Comparison of ENCODE assay signal across 16 cellular contexts in genomic region chr22:32618461-32619140, GRCh38.
DNase-seq lines count a peak whose midpoint lies in the region; ATAC-seq and TF ChIP-seq lines count a peak whose summit lies in the region.
"Had no signal": no experiment of that assay in that cellular context is flagged by ENCODE, and none has a peak within 500 bp of the region (broad histone marks: within the 10 kb centered on the region; RNA-seq: fewer than 3 reads in every experiment).

No MANE protein-coding gene starts in this region.

- H3K9me3 Mint-ChIP-seq in CD14-positive monocyte, result peaks cover 0 to 5% (median 3%) of the 10 kb centered on the region in 7 donors

- TF ChIP-seq POLR2A in heart left ventricle (IDR thresholded peaks at IDR 0.05), result no peak

- H3K4me1 Mint-ChIP-seq in CD14-positive monocyte, result no peaks in the 10 kb centered on the region
- H3K4me1 Mint-ChIP-seq: activated CD8-positive, alpha-beta memory T cell treated with anti-CD3 and anti-CD28 coated beads, Interleukin-2, amount 10 ng/mL, durations not matched to agents 7 days and 5 days had no signal

- H3K4me3 ChIP-seq in adipocyte (ENCODE audit: low read length) (no peak overlapping the region), heart left ventricle (no peak overlapping the region)
- H3K4me3 ChIP-seq: cardiac muscle cell had no signal

- POLR2A ChIA-PET in HEK293T (lab: Yijun Ruan, JAX), result no interaction called here

- intact Hi-C loops in heart left ventricle (cut with DNase I), result loop anchor here in 4 of 10 donors (1.0 to 5.0 kb wide), 5 partner anchors 46 to 84 kb away; no protein-coding TSS in a partner anchor
- intact Hi-C loops in CD14-positive monocyte (cut with micrococcal nuclease), result no loop called here

- TF ChIP-seq CTCF in heart left ventricle (IDR thresholded peaks at IDR 0.05) (no peak), CD14-positive monocyte (IDR thresholded peaks at IDR 0.05) (no peak)

- H3K9ac ChIP-seq in adipocyte (ENCODE audit: low read length), result peak overlapping the region; percentile 81

- ATAC-seq in heart left ventricle (peak; percentile 29 to 70 (median 54)), GM18873 (IDR thresholded peaks at IDR 0.05; ENCODE audit: low FRiP score, unreplicated experiment) (no peak)
- ATAC-seq: activated CD8-positive, alpha-beta memory T cell treated with anti-CD3 and anti-CD28 coated beads, Interleukin-2, amount 10 ng/mL, durations not matched to agents 7 days and 5 days had no signal

- peaks cover 0 to 3% (median 3%) of the 10 kb centered on the region in 3 donors for H3K27me3 Mint-ChIP-seq in CD14-positive monocyte (ENCODE audit: low read depth in 3 of 3)

- no peak overlapping the region for H3K4me3 Mint-ChIP-seq in CD14-positive monocyte
- H3K4me3 Mint-ChIP-seq: activated CD8-positive, alpha-beta memory T cell treated with anti-CD3 and anti-CD28 coated beads, Interleukin-2, amount 10 ng/mL, durations not matched to agents 7 days and 5 days had no signal

- 39 to 52% (median 41%) methylated on average over 3 of the region's 3 CpGs for WGBS in heart left ventricle, 4 donors

- H3K9me3 ChIP-seq in adipocyte (ENCODE audit: control insufficient read depth, low read length), result peaks cover 23% of the 10 kb centered on the region
- H3K9me3 ChIP-seq in heart left ventricle, result peaks cover 0 to 18% (median 8%) of the 10 kb centered on the region in 12 donors

- H3K27ac ChIP-seq in heart left ventricle, result peak overlapping the region; percentile 17 to 98 (median 86)
- H3K27ac ChIP-seq: cardiac muscle cell, VCaP had no signal

- H3K36me3 ChIP-seq in adipocyte (ENCODE audit: control insufficient read depth, insufficient read depth, low read length, severe bottlenecking) (no peaks in the 10 kb centered on the region), heart left ventricle (no peaks in the 10 kb centered on the region)
- H3K36me3 ChIP-seq: cardiac muscle cell had no signal

- CTCF ChIA-PET in HEK293T (lab: Yijun Ruan, JAX), result no interaction called here

- peaks cover 52% of the 10 kb centered on the region for H3K4me1 ChIP-seq in adipocyte (ENCODE audit: control insufficient read depth, insufficient read depth, low read length)
- H3K4me1 ChIP-seq in heart left ventricle, result peaks cover 17 to 59% (median 47%) of the 10 kb centered on the region in 12 donors

- no peak overlapping the region for H3K27ac Mint-ChIP-seq in CD14-positive monocyte
- H3K27ac Mint-ChIP-seq: activated CD8-positive, alpha-beta memory T cell treated with anti-CD3 and anti-CD28 coated beads, Interleukin-2, amount 10 ng/mL, durations not matched to agents 7 days and 5 days had no signal

- no peaks in the 10 kb centered on the region for H3K36me3 Mint-ChIP-seq in CD14-positive monocyte
- H3K36me3 Mint-ChIP-seq: activated CD8-positive, alpha-beta memory T cell treated with anti-CD3 and anti-CD28 coated beads, Interleukin-2, amount 10 ng/mL, durations not matched to agents 7 days and 5 days had no signal

- DNase-seq in adipocyte (ENCODE audit: low read depth), result no peak
- peak in 2 of 5 donors; percentile 63 to 65 for DNase-seq in heart left ventricle
- peak; percentile 30 for DNase-seq in mucosa of gallbladder (ENCODE audit: low spot score)
- peak; percentile 20 for DNase-seq in superior temporal gyrus (ENCODE audit: extremely low spot score)
- no peak for DNase-seq in CD14-positive monocyte (ENCODE audit: low spot score)
- no peak for DNase-seq in NCI-H526 (lab: John Stamatoyannopoulos, UW)
- DNase-seq in HEK293T (ENCODE audit: extremely low spot score), result no peak
- DNase-seq: ACHN; activated CD8-positive, alpha-beta memory T cell treated with anti-CD3 and anti-CD28 coated beads, Interleukin-2, amount 10 ng/mL, durations not matched to agents 7 days and 5 days; activated naive CD4-positive, alpha-beta T cell treated with Interleukin-2 at 50 U/mL for 16 hours; COR-L47; MV-4-11; NCI-H2171 had no signal

- peaks cover 8% of the 10 kb centered on the region for H3K27me3 ChIP-seq in adipocyte (replicated peaks; ENCODE audit: control insufficient read depth, insufficient read depth, low read length)
- H3K27me3 ChIP-seq in heart left ventricle, result no peaks in the 10 kb centered on the region
- H3K27me3 ChIP-seq: cardiac muscle cell had no signal

TF ChIP-seq in HEK293T, 16 proteins besides CTCF, POLR2A, EP300 and RAD21:
- no peak for TF ChIP-seq SP1 (IDR thresholded peaks at IDR 0.05)
- no peak for TF ChIP-seq ELF4 (IDR thresholded peaks at IDR 0.05)
- TF ChIP-seq SUZ12 (IDR thresholded peaks at IDR 0.05), result no peak
- no peak for TF ChIP-seq HDGF (IDR thresholded peaks at IDR 0.05; ENCODE audit: borderline replicate concordance)
- no peak for TF ChIP-seq NFRKB (IDR thresholded peaks at IDR 0.05)
- TF ChIP-seq LEF1 (IDR thresholded peaks at IDR 0.05; ENCODE audit: borderline replicate concordance), result no peak
- TF ChIP-seq BHLHE40 (IDR thresholded peaks at IDR 0.05; ENCODE audit: borderline replicate concordance), result no peak
- TF ChIP-seq L3MBTL2 (conservative IDR thresholded peaks at IDR 0.05), result no peak
- TF ChIP-seq FOXK2 (IDR thresholded peaks at IDR 0.05), result no peak
- TF ChIP-seq ZNF384 (IDR thresholded peaks at IDR 0.05), result no peak
- no peak for TF ChIP-seq FOXM1 (IDR thresholded peaks at IDR 0.05; ENCODE audit: borderline replicate concordance)
- TF ChIP-seq ARNT (IDR thresholded peaks at IDR 0.05), result no peak
- TF ChIP-seq TARDBP (IDR thresholded peaks at IDR 0.05), result no peak
- TF ChIP-seq FOXA1 (IDR thresholded peaks at IDR 0.05), result no peak
- no peak for TF ChIP-seq PKNOX1 (IDR thresholded peaks at IDR 0.05)
- TF ChIP-seq CTBP1 (IDR thresholded peaks at IDR 0.05; ENCODE audit: borderline replicate concordance), result no peak

Comparison
In these comparisons a context has a peak if more than half of its experiments do, and no peak if none do; other contexts are left out.
1. DNase-seq: peak in mucosa of gallbladder (single experiment) and superior temporal gyrus (single experiment); none in adipocyte (single experiment), CD14-positive monocyte (single experiment), NCI-H526 (0 of 2) and HEK293T (single experiment).